Comparison of ENCODE assay signal across 28 cellular contexts in the genomic region with DNA sequence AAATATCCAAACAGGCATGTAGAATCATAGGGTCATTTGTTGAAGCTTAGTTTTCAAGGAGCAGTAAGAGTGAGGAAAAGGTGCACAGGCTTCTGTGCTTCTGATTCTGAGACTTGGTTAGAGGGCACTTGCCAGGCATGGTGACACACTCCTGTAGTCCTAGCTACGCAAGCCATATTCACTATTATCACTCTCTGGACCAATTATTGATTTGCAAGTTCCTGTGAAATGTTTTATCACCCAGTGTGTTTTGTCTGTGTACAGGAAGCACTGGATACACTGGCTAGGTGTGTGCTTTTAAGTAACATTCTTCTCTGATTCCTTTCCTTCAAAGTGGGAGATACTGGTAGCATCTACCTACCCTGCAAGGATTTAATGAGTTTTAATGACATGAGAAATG.
DNase-seq lines count a peak whose midpoint lies in the region; ATAC-seq, FAIRE-seq and TF ChIP-seq lines count a peak whose summit lies in the region.
"Had no signal": no experiment of that assay in that cellular context is flagged by ENCODE, and none has a peak within 500 bp of the region (broad histone marks: within the 10 kb centered on the region; RNA-seq: fewer than 3 reads in every experiment).

No MANE protein-coding gene starts in this region.

- POLR2A ChIA-PET in activated CD8-positive, alpha-beta T cell treated with anti-CD3 and anti-CD28 coated beads for 36 hours (lab: Charles Lee) = interaction anchor here (0.6 to 1.5 kb wide), 5 partner anchors 16 to 344 kb away, joined by 3 to 4 read pairs (median 3); no protein-coding TSS in a partner anchor
- POLR2A ChIA-PET in activated CD8-positive, alpha-beta T cell treated with anti-CD3 and anti-CD28 coated beads, Interleukin-2, amount 10 ng/mL, durations not matched to agents 7 days and 5 days (lab: Charles Lee) = interaction anchor here (0.9 kb wide), 1 partner anchor 23 kb away, joined by 4 read pairs; no protein-coding TSS in a partner anchor

- H3K9me3 ChIP-seq in keratinocyte (ENCODE audit: control insufficient read depth, low read depth, low read length) (no peaks in the 10 kb centered on the region), uterus (no peaks in the 10 kb centered on the region)
- H3K9me3 ChIP-seq: BE2C, gastrocnemius medialis, stomach, tibial nerve had no signal

- peaks cover 9% of the 10 kb centered on the region for H4K20me1 ChIP-seq in keratinocyte (ENCODE audit: control insufficient read depth, extremely low read depth, insufficient read depth, low read length)

- peaks cover 89% of the 10 kb centered on the region for H3K4me1 Mint-ChIP-seq in activated CD8-positive, alpha-beta T cell treated with anti-CD3 and anti-CD28 coated beads for 36 hours (ENCODE audit: low read depth)
- peaks cover 85% of the 10 kb centered on the region for H3K4me1 Mint-ChIP-seq in activated CD8-positive, alpha-beta T cell treated with anti-CD3 and anti-CD28 coated beads, Interleukin-2, amount 10 ng/mL, durations not matched to agents 7 days and 5 days (ENCODE audit: low read depth)
- peaks cover 74% of the 10 kb centered on the region for H3K4me1 Mint-ChIP-seq in activated T-helper 17 cell treated with anti-CD3 and anti-CD28 coated beads, Interleukin-2, amount 50 U/mL, for 72 hours

- peaks cover 30% of the 10 kb centered on the region for H3K4me1 ChIP-seq in keratinocyte (ENCODE audit: control insufficient read depth, extremely low read depth, insufficient read depth, low read length)
- no peaks in the 10 kb centered on the region for H3K4me1 ChIP-seq in uterus

- H3K4me2 ChIP-seq in keratinocyte (ENCODE audit: control insufficient read depth, extremely low read depth, insufficient read depth, low read depth, low read length) = peak overlapping the region; percentile 78
- H3K4me2 ChIP-seq: KMS-11 had no signal

- peaks cover 35% of the 10 kb centered on the region for H3K36me3 Mint-ChIP-seq in activated CD8-positive, alpha-beta T cell treated with anti-CD3 and anti-CD28 coated beads for 36 hours (ENCODE audit: low read depth)
- H3K36me3 Mint-ChIP-seq in activated CD8-positive, alpha-beta T cell treated with anti-CD3 and anti-CD28 coated beads, Interleukin-2, amount 10 ng/mL, durations not matched to agents 7 days and 5 days (ENCODE audit: low read depth) = peaks cover 40% of the 10 kb centered on the region
- peaks cover 93% of the 10 kb centered on the region for H3K36me3 Mint-ChIP-seq in activated T-helper 17 cell treated with anti-CD3 and anti-CD28 coated beads, Interleukin-2, amount 50 U/mL, for 72 hours (ENCODE audit: low read depth)

- TF ChIP-seq POLR2A in GM12891 (IDR thresholded peaks at IDR 0.05; ENCODE audit: low read depth, low read length) (no peak), uterus (IDR thresholded peaks at IDR 0.05) (no peak)

- CTCF ChIA-PET in activated CD8-positive, alpha-beta T cell treated with anti-CD3 and anti-CD28 coated beads for 36 hours (lab: Charles Lee) = interaction anchor here (0.9 to 2.0 kb wide), 4 partner anchors 13 to 119 kb away, joined by 3 to 4 read pairs (median 4); no protein-coding TSS in a partner anchor
- CTCF ChIA-PET in activated CD8-positive, alpha-beta T cell treated with anti-CD3 and anti-CD28 coated beads, Interleukin-2, amount 10 ng/mL, durations not matched to agents 7 days and 5 days (lab: Charles Lee) = interaction anchor here (0.6 to 1.2 kb wide), 6 partner anchors 10 to 1111 kb away, joined by 3 to 4 read pairs (median 3); no protein-coding TSS in a partner anchor

- H3K9ac ChIP-seq in keratinocyte (ENCODE audit: control insufficient read depth, extremely low read depth, insufficient read depth, low read length) = peak overlapping the region; percentile 58
- H3K9ac ChIP-seq: KMS-11 had no signal

- H3K9me1 ChIP-seq in keratinocyte (ENCODE audit: control insufficient read depth, extremely low read depth, insufficient read depth, low read length) = peaks cover 2% of the 10 kb centered on the region

- no peak overlapping the region for H2AFZ ChIP-seq in keratinocyte (ENCODE audit: control insufficient read depth, low read length)

- no peaks in the 10 kb centered on the region for H3K27me3 Mint-ChIP-seq in activated CD8-positive, alpha-beta T cell treated with anti-CD3 and anti-CD28 coated beads for 36 hours
- H3K27me3 Mint-ChIP-seq in activated CD8-positive, alpha-beta T cell treated with anti-CD3 and anti-CD28 coated beads, Interleukin-2, amount 10 ng/mL, durations not matched to agents 7 days and 5 days (ENCODE audit: low read depth) = no peaks in the 10 kb centered on the region
- no peaks in the 10 kb centered on the region for H3K27me3 Mint-ChIP-seq in activated T-helper 17 cell treated with anti-CD3 and anti-CD28 coated beads, Interleukin-2, amount 50 U/mL, for 72 hours
- H3K27me3 Mint-ChIP-seq: activated naive CD4-positive, alpha-beta T cell treated with anti-CD3 and anti-CD28 coated beads, Interleukin-2, amount 10 ng/mL, durations not matched to agents 7 days and 5 days had no signal

- FAIRE-seq in GM12891 (lab: Jason Lieb, UNC) (peak; percentile 23), keratinocyte (lab: Jason Lieb, UNC) (no peak)
- FAIRE-seq: A204.1, kidney had no signal

- no peak for DNase-seq in activated CD8-positive, alpha-beta T cell treated with anti-CD3 and anti-CD28 coated beads for 36 hours
- DNase-seq in activated CD8-positive, alpha-beta T cell treated with anti-CD3 and anti-CD28 coated beads, Interleukin-2, amount 10 ng/mL, durations not matched to agents 7 days and 5 days = no peak
- DNase-seq in GM12891 (ENCODE audit: insufficient read length, low spot score) (no peak), keratinocyte (ENCODE audit: low read depth, low spot score) (no peak), ureter (ENCODE audit: low spot score) (no peak), HUDEP-2 (lab: John Stamatoyannopoulos, UW; ENCODE audit: unreplicated experiment in 76 of 76) (no peak), uterus (no peak)
- DNase-seq: activated CD4-positive, alpha-beta T cell treated with anti-CD3 and anti-CD28 coated beads for 48 hours; activated naive CD4-positive, alpha-beta T cell treated with anti-CD3 and anti-CD28 coated beads, Interleukin-2, amount 10 ng/mL, durations not matched to agents 7 days and 5 days; BE2C; COR-L47; DND-41; effector CD4-positive, alpha-beta T cell; erythroblast; gastrocnemius medialis; kidney; MV-4-11; NCI-H1694 treated with DMSO at 0.1 percent for 48 hours; NCI-H69; SHP77 treated with DMSO at 0.1 percent for 48 hours; stimulated activated CD4-positive, alpha-beta T cell treated with anti-CD3 and anti-CD28 coated beads, Interleukin-2, amount 100 ng/mL, for 48 hours; stomach had no signal

- H3K9me3 Mint-ChIP-seq in activated CD8-positive, alpha-beta T cell treated with anti-CD3 and anti-CD28 coated beads for 36 hours = peaks cover 1% of the 10 kb centered on the region
- no peaks in the 10 kb centered on the region for H3K9me3 Mint-ChIP-seq in activated CD8-positive, alpha-beta T cell treated with anti-CD3 and anti-CD28 coated beads, Interleukin-2, amount 10 ng/mL, durations not matched to agents 7 days and 5 days (ENCODE audit: insufficient read depth)
- no peaks in the 10 kb centered on the region for H3K9me3 Mint-ChIP-seq in activated T-helper 17 cell treated with anti-CD3 and anti-CD28 coated beads, Interleukin-2, amount 50 U/mL, for 72 hours
- H3K9me3 Mint-ChIP-seq: activated naive CD4-positive, alpha-beta T cell treated with anti-CD3 and anti-CD28 coated beads, Interleukin-2, amount 10 ng/mL, durations not matched to agents 7 days and 5 days had no signal

- H3K4me3 ChIP-seq in keratinocyte (ENCODE audit: control insufficient read depth in 2 of 3, extremely low read depth in 1 of 3, insufficient read depth in 2 of 3, low read depth in 1 of 3, low read length in 3 of 3) = no peak overlapping the region
- H3K4me3 ChIP-seq in uterus = no peak overlapping the region
- H3K4me3 ChIP-seq: gastrocnemius medialis, lung, smooth muscle cell, stomach, tibial nerve had no signal

- H3K36me3 ChIP-seq in keratinocyte (ENCODE audit: control insufficient read depth in 2 of 2, extremely low read depth in 1 of 2, insufficient read depth in 2 of 2, low read length in 2 of 2) (peaks cover 0 to 3% of the 10 kb centered on the region in 2 experiments), uterus (no peaks in the 10 kb centered on the region)
- H3K36me3 ChIP-seq: BE2C, gastrocnemius medialis, stomach, tibial nerve had no signal

- H3K79me2 ChIP-seq in keratinocyte (ENCODE audit: control insufficient read depth, insufficient read depth, low read length) = peaks cover 89% of the 10 kb centered on the region

- H3K27ac ChIP-seq in keratinocyte (ENCODE audit: control insufficient read depth, insufficient read depth, low read length) (peak overlapping the region; percentile 82), uterus (no peak overlapping the region)
- H3K27ac ChIP-seq: gastrocnemius medialis, KMS-11 had no signal

- intact Hi-C loops in activated CD8-positive, alpha-beta T cell treated with anti-CD3 and anti-CD28 coated beads for 36 hours (cut with micrococcal nuclease) = no loop called here
- intact Hi-C loops in uterus (cut with DNase I; ENCODE audit: low total_unique reads) = no loop called here

- peak overlapping the region; percentile 42 for H3K27ac Mint-ChIP-seq in activated CD8-positive, alpha-beta T cell treated with anti-CD3 and anti-CD28 coated beads for 36 hours
- H3K27ac Mint-ChIP-seq in activated CD8-positive, alpha-beta T cell treated with anti-CD3 and anti-CD28 coated beads, Interleukin-2, amount 10 ng/mL, durations not matched to agents 7 days and 5 days = no peak overlapping the region
- peak overlapping the region; percentile 49 for H3K27ac Mint-ChIP-seq in activated T-helper 17 cell treated with anti-CD3 and anti-CD28 coated beads, Interleukin-2, amount 50 U/mL, for 72 hours
- H3K27ac Mint-ChIP-seq: activated naive CD4-positive, alpha-beta T cell treated with anti-CD3 and anti-CD28 coated beads, Interleukin-2, amount 10 ng/mL, durations not matched to agents 7 days and 5 days had no signal

- no peak overlapping the region for H3K4me3 Mint-ChIP-seq in activated CD8-positive, alpha-beta T cell treated with anti-CD3 and anti-CD28 coated beads for 36 hours
- H3K4me3 Mint-ChIP-seq in activated CD8-positive, alpha-beta T cell treated with anti-CD3 and anti-CD28 coated beads, Interleukin-2, amount 10 ng/mL, durations not matched to agents 7 days and 5 days = no peak overlapping the region
- peak overlapping the region; percentile 40 for H3K4me3 Mint-ChIP-seq in activated T-helper 17 cell treated with anti-CD3 and anti-CD28 coated beads, Interleukin-2, amount 50 U/mL, for 72 hours
- H3K4me3 Mint-ChIP-seq: activated naive CD4-positive, alpha-beta T cell treated with anti-CD3 and anti-CD28 coated beads, Interleukin-2, amount 10 ng/mL, durations not matched to agents 7 days and 5 days had no signal

- TF ChIP-seq CTCF in activated CD8-positive, alpha-beta T cell treated with anti-CD3 and anti-CD28 coated beads for 36 hours (IDR thresholded peaks at IDR 0.05) = no peak
- TF ChIP-seq CTCF in keratinocyte (optimal IDR thresholded peaks at IDR 0.05 in 1 of 3, IDR thresholded peaks at IDR 0.05 in 1 of 3, conservative IDR thresholded peaks at IDR 0.05 in 1 of 3; ENCODE audit: extremely low read depth in 1 of 3, insufficient read depth in 2 of 3, low read length in 3 of 3) (no peak), uterus (IDR thresholded peaks at IDR 0.05) (no peak)

- ATAC-seq in activated CD8-positive, alpha-beta T cell treated with anti-CD3 and anti-CD28 coated beads for 36 hours = no peak
- ATAC-seq in activated CD8-positive, alpha-beta T cell treated with anti-CD3 and anti-CD28 coated beads, Interleukin-2, amount 10 ng/mL, durations not matched to agents 7 days and 5 days = no peak
- ATAC-seq in activated T-helper 17 cell treated with anti-CD3 and anti-CD28 coated beads, Interleukin-2, amount 50 U/mL, for 72 hours (replicated peaks) = no peak
- ATAC-seq: gastrocnemius medialis had no signal

- no peaks in the 10 kb centered on the region for H3K27me3 ChIP-seq in keratinocyte (ENCODE audit: control insufficient read depth, extremely low read depth, insufficient read depth, low read length)
- no peaks in the 10 kb centered on the region for H3K27me3 ChIP-seq in uterus
- H3K27me3 ChIP-seq: BE2C, gastrocnemius medialis, stomach, tibial nerve had no signal

- dilution Hi-C loops in keratinocyte (cut with MboI; ENCODE audit: extremely low pct_ligation_motif_present, low sequenced_read_pairs) = no loop called here
